ENCODE assay signal across 10 cellular contexts in genomic region chr22:28907311-28908008, GRCh38. TPM values are rescaled to one million over a fixed set of nuclear protein-coding genes. Genes with fewer than 3 reads are reported as not detected.
DNase-seq lines count a peak whose midpoint lies in the region; ATAC-seq and TF ChIP-seq lines count a peak whose summit lies in the region.
"Had no signal": no experiment of that assay in that cellular context is flagged by ENCODE, and none has a peak within 500 bp of the region (broad histone marks: within the 10 kb centered on the region; RNA-seq: fewer than 3 reads in every experiment).

No MANE protein-coding gene starts in this region.

- H3K36me3 Mint-ChIP-seq in brain: no peaks in the 10 kb centered on the region

- no peaks in the 10 kb centered on the region for H3K36me3 ChIP-seq in thoracic aorta

- peak overlapping the region; percentile 76 to 94 (median 88) for H3K27ac Mint-ChIP-seq in brain

- TF ChIP-seq CTCF in brain (conservative IDR thresholded peaks at IDR 0.05) (no peak), thoracic aorta (IDR thresholded peaks at IDR 0.05) (no peak)

- H3K9me3 ChIP-seq in thoracic aorta: no peaks in the 10 kb centered on the region

- H3K4me3 Mint-ChIP-seq in brain: peak overlapping the region in 2 of 5 experiments; percentile 3 to 35

- H3K27ac ChIP-seq in thoracic aorta: peak overlapping the region; percentile 29 to 90

- DNase-seq in activated effector memory CD4-positive, alpha-beta T cell treated with anti-CD3 and anti-CD28 coated beads, Interleukin-2, amount 50 U/mL, for 16 hours: peak; percentile 73
- DNase-seq in activated effector memory CD4-positive, alpha-beta T cell treated with Interleukin-2 at 50 U/mL for 16 hours: no peak
- no peak for DNase-seq in thoracic aorta (ENCODE audit: low spot score)
- DNase-seq in NCI-H1417 (lab: John Stamatoyannopoulos, UW): no peak
- DNase-seq: GOT3, NCI-H345 had no signal

- H3K9me3 Mint-ChIP-seq in brain: no peaks in the 10 kb centered on the region

- H3K4me3 ChIP-seq in thoracic aorta: no peak overlapping the region

- ATAC-seq in HG03354 (IDR thresholded peaks at IDR 0.05; ENCODE audit: poor library complexity, severe bottlenecking, unreplicated experiment): peak; percentile 73
- ATAC-seq in thoracic aorta (ENCODE audit: insufficient number of reproducible peaks, low FRiP score, low read depth): no peak
- ATAC-seq in GM19467 (IDR thresholded peaks at IDR 0.05; ENCODE audit: unreplicated experiment): no peak
- no peak for ATAC-seq in HG03045 (IDR thresholded peaks at IDR 0.05; ENCODE audit: unreplicated experiment)

- peaks cover 49 to 97% of the 10 kb centered on the region in 2 donors for H3K4me1 ChIP-seq in thoracic aorta (ENCODE audit: control insufficient read depth in 1 of 2, low read depth in 2 of 2)

- H3K27me3 ChIP-seq in thoracic aorta (replicated peaks; ENCODE audit: insufficient read depth): no peaks in the 10 kb centered on the region

- no peaks in the 10 kb centered on the region for H3K27me3 Mint-ChIP-seq in brain

- peaks cover 97% of the 10 kb centered on the region for H3K4me1 Mint-ChIP-seq in brain

RNA-seq across cellular contexts. Expression of gene ZNRF3, which starts 24.1 kb away (rescaled TPM):
- polyA plus RNA-seq in brain (ENCODE audit: insufficient read depth, low read depth, low replicate concordance): 10.9 TPM
- 10 to 100 TPM; 17.2 to 23.1 TPM for total RNA-seq in thoracic aorta
